In genomic region chr2:104872866-104873688, GRCh38 we compare ENCODE assay signal across 7 cellular contexts. TPM values are rescaled to one million over a fixed set of nuclear protein-coding genes. Genes with fewer than 3 reads are reported as not detected.
DNase-seq lines count a peak whose midpoint lies in the region; ATAC-seq and TF ChIP-seq lines count a peak whose summit lies in the region.

No MANE protein-coding gene starts in this region.

- H3K4me1 Mint-ChIP-seq in dendritic cell treated with granulocyte-macrophage colony-stimulating factor and Interleukin-4, amounts not matched to agents 40 ng/mL and 50 ng/mL, for 4 days (ENCODE audit: low read depth), result peaks cover 27% of the 10 kb centered on the region

- H3K4me3 ChIP-seq in HL-60 (replicated peaks; ENCODE audit: insufficient read depth, low read length), result peak overlapping the region; percentile 53
- peak overlapping the region; percentile 29 for H3K4me3 ChIP-seq in lower leg skin (ENCODE audit: low read depth, poor library complexity, severe bottlenecking)

- H3K27me3 Mint-ChIP-seq in dendritic cell treated with granulocyte-macrophage colony-stimulating factor and Interleukin-4, amounts not matched to agents 40 ng/mL and 50 ng/mL, for 4 days, result peaks cover 82% of the 10 kb centered on the region

- POLR2A ChIA-PET in RWPE1 (lab: Yijun Ruan, JAX; ENCODE audit: low non-redundant PET), result no interaction called here

- CTCF ChIA-PET in RWPE1 (lab: Yijun Ruan, JAX), result interaction anchor here (0.5 to 2.1 kb wide), 4 partner anchors 23 to 1897 kb away, joined by 3 to 6 read pairs (median 5); no protein-coding TSS in a partner anchor

- peak; percentile 43 for DNase-seq in EL
- DNase-seq in HL-60 (ENCODE audit: low read depth in 1 of 2, low spot score in 1 of 2), result peak in 1 of 2 experiments; percentile 70
- peak; percentile 67 for DNase-seq in RWPE1 (ENCODE audit: low spot score)
- DNase-seq in lower leg skin (ENCODE audit: low spot score in 2 of 2), result peak in 1 of 2 donors; percentile 52
- peak in 2 of 3 experiments; percentile 14 to 40 for DNase-seq in stimulated activated CD4-positive, alpha-beta T cell treated with anti-CD3 and anti-CD28 coated beads, TNF-alpha, amount 100 ng/mL, for 24 hours (ENCODE audit: low read depth in 3 of 3)

- peaks cover 47% of the 10 kb centered on the region for H3K27me3 ChIP-seq in HL-60 (ENCODE audit: insufficient read depth, poor library complexity, severe bottlenecking)

- TF ChIP-seq CTCF in HL-60 (IDR thresholded peaks at IDR 0.05; ENCODE audit: insufficient read depth, low read length) (peak; percentile 49), RWPE1 (conservative IDR thresholded peaks at IDR 0.05; ENCODE audit: low read depth) (peak; percentile 47), lower leg skin (IDR thresholded peaks at IDR 0.05) (no peak)

- no peaks in the 10 kb centered on the region for H3K9me3 Mint-ChIP-seq in dendritic cell treated with granulocyte-macrophage colony-stimulating factor and Interleukin-4, amounts not matched to agents 40 ng/mL and 50 ng/mL, for 4 days

- peak overlapping the region; percentile 72 for H3K4me3 Mint-ChIP-seq in dendritic cell treated with granulocyte-macrophage colony-stimulating factor and Interleukin-4, amounts not matched to agents 40 ng/mL and 50 ng/mL, for 4 days

- TF ChIP-seq POLR2A in lower leg skin (IDR thresholded peaks at IDR 0.05), result no peak

- peak; percentile 90 for ATAC-seq in GM19467 (IDR thresholded peaks at IDR 0.05; ENCODE audit: unreplicated experiment)

- WGBS in lower leg skin, 2 donors, result 0 to 1% methylated on average over 39 to 48 of the region's 63 CpGs

- no peak overlapping the region for H3K27ac Mint-ChIP-seq in dendritic cell treated with granulocyte-macrophage colony-stimulating factor and Interleukin-4, amounts not matched to agents 40 ng/mL and 50 ng/mL, for 4 days

- no peaks in the 10 kb centered on the region for H3K36me3 Mint-ChIP-seq in dendritic cell treated with granulocyte-macrophage colony-stimulating factor and Interleukin-4, amounts not matched to agents 40 ng/mL and 50 ng/mL, for 4 days (ENCODE audit: low read depth)

- intact Hi-C loops in dendritic cell treated with granulocyte-macrophage colony-stimulating factor and Interleukin-4, amounts not matched to agents 40 ng/mL and 50 ng/mL, for 4 days (cut with micrococcal nuclease), result loop anchor here (10.0 kb wide), 1 partner anchor 838 kb away; no protein-coding TSS in a partner anchor
- intact Hi-C loops in lower leg skin (cut with DNase I; ENCODE audit: low total_unique reads), result no loop called here

- H3K27ac ChIP-seq in HL-60 (replicated peaks) (no peak overlapping the region), RWPE1 (no peak overlapping the region)

RNA-seq across cellular contexts. Expression of gene POU3F3, which starts 19.2 kb away (rescaled TPM):
- 1 to 10 TPM in 3 of 4 donors, under 1 TPM in 1; 0.84 to 3.5 (median 2.1) TPM for total RNA-seq in lower leg skin

Comparison
In these comparisons a context has a peak if more than half of its experiments do, and no peak if none do; other contexts are left out.
1. CTCF ChIP-seq: peak in HL-60 (single experiment) and RWPE1 (single experiment); none in lower leg skin (0 of 3).